ENCODE assay signal across 8 cellular contexts in genomic region chr3:52537726-52538421, GRCh38. TPM values are rescaled to one million over a fixed set of nuclear protein-coding genes. Genes with fewer than 3 reads are reported as not detected.
DNase-seq lines count a peak whose midpoint lies in the region; ATAC-seq and TF ChIP-seq lines count a peak whose summit lies in the region.

No MANE protein-coding gene starts in this region.

- TF ChIP-seq CTCF in Caco-2 (IDR thresholded peaks at IDR 0.05; ENCODE audit: insufficient read depth in 1 of 2, low read depth in 1 of 2, low read length in 1 of 2, severe bottlenecking in 1 of 2, unreplicated experiment in 1 of 2) (no peak), PC-9 (conservative IDR thresholded peaks at IDR 0.05) (no peak), osteocyte (IDR thresholded peaks at IDR 0.05) (no peak)

- CTCF ChIA-PET in Caco-2 (lab: Charles Lee) (no interaction called here), PC-9 (lab: Charles Lee) (no interaction called here)

- H3K4me2 ChIP-seq in PC-9, result peak overlapping the region; percentile 100

- no peak overlapping the region for H2AFZ ChIP-seq in PC-9

- no peaks in the 10 kb centered on the region for H3K27me3 ChIP-seq in Caco-2 (replicated peaks; ENCODE audit: control insufficient read depth, insufficient read depth, low read length)
- no peaks in the 10 kb centered on the region for H3K27me3 ChIP-seq in PC-9 (ENCODE audit: insufficient read depth, low read depth)
- H3K27me3 ChIP-seq in endocrine pancreas (ENCODE audit: control insufficient read depth, insufficient read depth, low read length), result no peaks in the 10 kb centered on the region

- ATAC-seq in GM18867 (IDR thresholded peaks at IDR 0.05; ENCODE audit: unreplicated experiment) (no peak), GM21367 (IDR thresholded peaks at IDR 0.05; ENCODE audit: unreplicated experiment) (no peak), HG03039 (IDR thresholded peaks at IDR 0.05; ENCODE audit: unreplicated experiment) (no peak), GM21576 (IDR thresholded peaks at IDR 0.05; ENCODE audit: unreplicated experiment) (no peak)

- H3F3A ChIP-seq in PC-9 (ENCODE audit: insufficient read depth, low read depth), result peaks cover 22% of the 10 kb centered on the region; the same call in 1 of the 2 replicates

- H3K9me3 ChIP-seq in Caco-2 (no peaks in the 10 kb centered on the region), PC-9 (ENCODE audit: insufficient read depth, low read depth) (no peaks in the 10 kb centered on the region), endocrine pancreas (ENCODE audit: control insufficient read depth, low read length) (no peaks in the 10 kb centered on the region)

- H3K79me2 ChIP-seq in PC-9 (ENCODE audit: low read depth), result peaks cover 33% of the 10 kb centered on the region

- no peaks in the 10 kb centered on the region for H3K9me2 ChIP-seq in PC-9 (ENCODE audit: insufficient read depth)

- peak overlapping the region; percentile 85 for H3K9ac ChIP-seq in endocrine pancreas (ENCODE audit: control insufficient read depth, insufficient read depth, low read length)

- POLR2A ChIA-PET in Caco-2 (lab: Charles Lee) (no interaction called here), PC-9 (lab: Charles Lee; ENCODE audit: unreplicated experiment) (no interaction called here)

- peak overlapping the region; percentile 82 for H3K4me3 ChIP-seq in Caco-2 (ENCODE audit: low read depth, low read length)
- peak overlapping the region; percentile 99 for H3K4me3 ChIP-seq in PC-9
- peak overlapping the region; percentile 71 for H3K4me3 ChIP-seq in endocrine pancreas (ENCODE audit: control insufficient read depth, insufficient read depth, low read length)

- H3K27ac Mint-ChIP-seq in Caco-2 (ENCODE audit: unreplicated experiment), result peak overlapping the region; percentile 97
- H3K27ac Mint-ChIP-seq in osteocyte (ENCODE audit: unreplicated experiment), result peak overlapping the region; percentile 98

- H3K4me1 Mint-ChIP-seq in Caco-2 (ENCODE audit: low read depth, unreplicated experiment) (peaks cover 32% of the 10 kb centered on the region), osteocyte (ENCODE audit: unreplicated experiment) (peaks cover 40% of the 10 kb centered on the region)

- H3K27ac ChIP-seq in PC-9, result no peak overlapping the region

- H3K4me1 ChIP-seq in Caco-2 (peaks cover 17% of the 10 kb centered on the region; the same call in 1 of the 2 replicates), PC-9 (replicated peaks; ENCODE audit: insufficient read depth) (peaks cover 21% of the 10 kb centered on the region), endocrine pancreas (ENCODE audit: control insufficient read depth, insufficient read depth, low read length) (no peaks in the 10 kb centered on the region)

- H3K27me3 Mint-ChIP-seq in Caco-2 (ENCODE audit: insufficient read depth, unreplicated experiment) (no peaks in the 10 kb centered on the region), osteocyte (ENCODE audit: unreplicated experiment) (no peaks in the 10 kb centered on the region)

- H3K36me3 Mint-ChIP-seq in Caco-2 (ENCODE audit: insufficient read depth, unreplicated experiment), result peaks cover 72% of the 10 kb centered on the region
- peaks cover 17% of the 10 kb centered on the region for H3K36me3 Mint-ChIP-seq in osteocyte (ENCODE audit: unreplicated experiment)

- DNase-seq in Caco-2 (no peak), PC-9 (no peak), osteocyte (ENCODE audit: extremely low spot score, unreplicated experiment) (peak; percentile 42)

- no peaks in the 10 kb centered on the region for H3K9me3 Mint-ChIP-seq in Caco-2 (ENCODE audit: unreplicated experiment)
- no peaks in the 10 kb centered on the region for H3K9me3 Mint-ChIP-seq in osteocyte (ENCODE audit: unreplicated experiment)

- intact Hi-C loops in Caco-2 (cut with micrococcal nuclease; ENCODE audit: unreplicated experiment) (loop anchor here (10.0 kb wide), 3 partner anchors 83 to 507 kb away; partner anchors contain the start of genes GNL3, NISCH, PBRM1 and SFMBT1), PC-9 (cut with micrococcal nuclease; ENCODE audit: unreplicated experiment) (no loop called here)

- H4K20me1 ChIP-seq in PC-9 (ENCODE audit: insufficient read depth), result peaks cover 5% of the 10 kb centered on the region; the same call in 1 of the 2 replicates

- H3K36me3 ChIP-seq in Caco-2 (ENCODE audit: control insufficient read depth, insufficient read depth, low read length) (no peaks in the 10 kb centered on the region), PC-9 (ENCODE audit: low read depth) (no peaks in the 10 kb centered on the region), endocrine pancreas (ENCODE audit: control insufficient read depth, insufficient read depth, low read length) (no peaks in the 10 kb centered on the region)

- BruUV-seq in Caco-2 (replicated peaks; lab: Mats Ljungman, UMichigan) (no TSS peak), PC-9 (replicated peaks; lab: Mats Ljungman, UMichigan) (no TSS peak)

- H3K4me3 Mint-ChIP-seq in Caco-2 (ENCODE audit: unreplicated experiment), result peak overlapping the region; percentile 98
- H3K4me3 Mint-ChIP-seq in osteocyte (ENCODE audit: unreplicated experiment), result peak overlapping the region; percentile 99

RNA-seq across cellular contexts. Expression of gene UQCC5, which starts 1.5 kb away (rescaled TPM):
- total RNA-seq in Caco-2 (2022) (35.0 and 38.6 TPM in 2 replicates), PC-9 (2021) (13.3 and 16.5 TPM in 2 replicates), osteocyte (18.4 and 18.6 TPM in 2 replicates)

RNA-seq across cellular contexts. Expression of gene NT5DC2, which starts 4.2 kb away (rescaled TPM):
- total RNA-seq in Caco-2 (2022) (212 and 214 TPM in 2 replicates), PC-9 (2021) (172 and 215 TPM in 2 replicates), osteocyte (178 and 188 TPM in 2 replicates)

RNA-seq across cellular contexts. Expression of gene STAB1, which starts 42.7 kb away (rescaled TPM):
- total RNA-seq in Caco-2 (2022) (0.39 and 0.63 TPM in 2 replicates), PC-9 (2021) (0.04 TPM in 1 of 2 replicates, not detected in the other), osteocyte (not detected in 2 replicates)
